ENCODE assay signal across 7 cellular contexts in the genomic region with DNA sequence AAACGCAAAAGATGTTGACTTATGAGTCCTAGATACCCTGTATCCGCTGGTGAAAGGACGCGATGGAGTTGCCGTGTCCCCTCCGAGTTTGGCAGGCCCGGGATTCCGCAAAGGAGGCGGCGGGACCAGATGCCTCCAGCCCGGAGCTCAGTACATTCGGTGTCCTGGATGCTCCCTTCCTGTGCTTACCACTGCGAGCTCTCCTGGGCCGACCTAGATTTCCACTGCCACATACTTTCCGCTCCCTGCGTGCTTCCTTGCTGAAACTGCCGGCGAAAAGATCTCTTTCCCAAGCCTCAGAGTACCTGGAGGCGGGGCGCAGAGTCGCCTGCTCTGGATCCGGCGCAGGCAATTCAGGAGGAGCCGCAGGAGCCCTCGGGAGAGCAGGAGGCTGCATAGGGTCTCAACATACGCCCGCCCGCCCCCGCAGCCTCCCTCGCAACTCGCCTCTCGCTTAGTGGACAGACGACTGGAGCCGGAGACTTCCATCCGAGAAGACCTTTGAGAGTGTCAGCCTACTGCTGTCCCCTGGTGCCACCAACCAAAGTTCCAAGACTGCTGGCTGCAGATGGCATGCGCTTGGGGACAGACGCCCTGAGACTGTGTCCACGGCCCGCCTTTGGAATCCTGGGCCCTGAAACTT. TPM values are rescaled to one million over a fixed set of nuclear protein-coding genes. Genes with fewer than 3 reads are reported as not detected.
DNase-seq lines count a peak whose midpoint lies in the region; ATAC-seq and TF ChIP-seq lines count a peak whose summit lies in the region.

No MANE protein-coding gene starts in this region.

- intact Hi-C loops in MCF 10A (cut with micrococcal nuclease) = no loop called here

- H3K36me3 Mint-ChIP-seq in MCF 10A (ENCODE audit: insufficient read depth, unreplicated experiment) = no peaks in the 10 kb centered on the region

- CTCF ChIA-PET in MCF 10A (lab: Yijun Ruan, JAX) = no interaction called here

- H3K27ac ChIP-seq in subcutaneous abdominal adipose tissue (ENCODE audit: low read depth, low read length) = no peak overlapping the region

- H3K4me3 Mint-ChIP-seq in MCF 10A (ENCODE audit: unreplicated experiment) = peak overlapping the region; percentile 67

- H3K9ac ChIP-seq in subcutaneous abdominal adipose tissue (ENCODE audit: low read length in 5 of 5) = peak overlapping the region in 3 of 5 donors; percentile 9 to 45 (median 28)

- peaks cover 0 to 5% (median 0%) of the 10 kb centered on the region in 5 donors for H3K27me3 ChIP-seq in subcutaneous abdominal adipose tissue (ENCODE audit: control insufficient read depth in 5 of 5, insufficient read depth in 4 of 5, low read length in 5 of 5)

- no peaks in the 10 kb centered on the region for H3K36me3 ChIP-seq in subcutaneous abdominal adipose tissue (ENCODE audit: control insufficient read depth in 5 of 5, insufficient read depth in 5 of 5, low read length in 5 of 5)

- H3K27ac Mint-ChIP-seq in MCF 10A (ENCODE audit: low read depth, unreplicated experiment) = peak overlapping the region; percentile 73

- H3K4me1 Mint-ChIP-seq in MCF 10A (ENCODE audit: insufficient read depth, unreplicated experiment) = peaks cover 4% of the 10 kb centered on the region

- POLR2A ChIA-PET in MCF 10A (lab: Yijun Ruan, JAX) = no interaction called here

- ATAC-seq in GM19452 (IDR thresholded peaks at IDR 0.05; ENCODE audit: unreplicated experiment) = no peak

- H3K27me3 Mint-ChIP-seq in MCF 10A (ENCODE audit: insufficient read depth, unreplicated experiment) = no peaks in the 10 kb centered on the region

- no peaks in the 10 kb centered on the region for H3K9me3 Mint-ChIP-seq in MCF 10A (ENCODE audit: unreplicated experiment)

- DNase-seq in HuH-7 (ENCODE audit: low spot score) (peak; percentile 31), MCF 10A (ENCODE audit: unreplicated experiment) (no peak), islet precursor cell (peak; percentile 89), AG20443 (ENCODE audit: low spot score) (no peak)
- DNase-seq in effector CD8-positive, alpha-beta T cell (lab: John Stamatoyannopoulos, UW) = no peak

- H3K4me1 ChIP-seq in subcutaneous abdominal adipose tissue (ENCODE audit: control insufficient read depth in 5 of 5, insufficient read depth in 5 of 5, low read length in 5 of 5) = peaks cover 0 to 15% (median 11%) of the 10 kb centered on the region in 5 donors

- no peaks in the 10 kb centered on the region for H3K9me3 ChIP-seq in subcutaneous abdominal adipose tissue (ENCODE audit: control insufficient read depth in 5 of 5, low read length in 5 of 5)

- peak overlapping the region; percentile 50 to 67 (median 62) for H3K4me3 ChIP-seq in subcutaneous abdominal adipose tissue (ENCODE audit: low read depth in 1 of 5, low read length in 5 of 5)

- no peak for TF ChIP-seq CTCF in MCF 10A (IDR thresholded peaks at IDR 0.05; ENCODE audit: unreplicated experiment)

- no TSS peak for BruUV-seq in MCF 10A (replicated peaks; lab: Mats Ljungman, UMichigan)

RNA-seq across cellular contexts. Expression of a gene that starts 39.8 kb away (rescaled TPM):
- total RNA-seq in MCF 10A (2022) = 0.98 and 1.3 TPM in 2 replicates

Comparison
In these comparisons a context has a peak if more than half of its experiments do, and no peak if none do; other contexts are left out.
1. DNase-seq: peak in HuH-7 (single experiment) and islet precursor cell (single experiment); none in MCF 10A (single experiment), AG20443 (single experiment) and effector CD8-positive, alpha-beta T cell (single experiment).